Comparison of ENCODE assay signal across 1 cellular context in genomic region chr7:139562972-139563565, GRCh38.
TF ChIP-seq lines count a peak whose summit lies in the region.

No MANE protein-coding gene starts in this region.

TF ChIP-seq in K562, 482 proteins besides CTCF, POLR2A, EP300 and RAD21:
- TF ChIP-seq ZBTB17 (CRISPR knock-in tag; IDR thresholded peaks at IDR 0.05) (no peak), SRSF3 (IDR thresholded peaks at IDR 0.05; ENCODE audit: insufficient read depth, low read length) (no peak), SMARCA4 (IDR thresholded peaks at IDR 0.05) (no peak), CBFB (CRISPR knock-in tag; IDR thresholded peaks at IDR 0.05) (no peak), RBBP5 (IDR thresholded peaks at IDR 0.05; ENCODE audit: borderline replicate concordance, insufficient read depth, low read length, poor library complexity, severe bottlenecking) (no peak), LCOR (CRISPR knock-in tag; IDR thresholded peaks at IDR 0.05) (no peak), HNRNPUL1 (IDR thresholded peaks at IDR 0.05; ENCODE audit: low read length) (no peak), HDAC8 (tag; IDR thresholded peaks at IDR 0.05) (no peak)
